In the genomic region with DNA sequence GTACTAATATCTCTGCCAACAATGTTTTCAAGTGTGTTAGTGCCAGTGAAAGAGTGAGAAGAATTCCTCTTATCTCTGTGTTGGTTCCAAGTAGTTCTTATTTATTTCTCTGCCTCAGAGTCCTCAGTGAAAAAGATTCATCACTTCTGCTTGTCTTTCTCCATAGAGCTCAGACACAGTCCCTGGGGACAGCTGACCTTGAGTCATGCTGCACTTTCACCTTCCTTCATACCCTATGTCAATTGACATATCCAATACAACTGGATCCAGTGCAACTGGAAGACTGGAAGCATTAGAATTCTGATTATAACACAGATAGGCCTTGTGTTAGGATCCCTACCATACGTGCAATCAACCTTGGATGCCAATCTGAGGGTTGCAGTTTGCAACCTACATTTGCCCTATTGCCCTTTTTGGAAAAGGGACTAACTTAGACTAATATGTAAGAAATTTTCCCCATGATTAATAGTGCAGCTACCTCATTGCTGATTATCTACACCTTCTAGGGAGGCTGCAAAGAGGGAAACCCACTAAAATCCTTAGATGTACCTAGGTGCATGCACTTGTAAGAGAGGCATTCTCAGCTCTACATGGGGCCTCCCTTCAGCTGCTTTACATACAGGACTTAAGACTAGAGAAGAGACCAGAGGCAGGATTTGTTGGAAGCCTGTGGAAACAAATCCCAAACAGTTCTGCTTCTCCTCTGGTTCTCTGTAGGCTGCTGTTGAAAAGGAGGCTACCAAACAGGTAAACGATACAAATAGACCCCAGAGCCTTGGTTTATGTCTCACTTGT, we compare ENCODE assay signal across 2 cellular contexts.
TF ChIP-seq lines count a peak whose summit lies in the region.

No MANE protein-coding gene starts in this region.

TF ChIP-seq in GM12878, 131 proteins besides CTCF, POLR2A, EP300 and RAD21:
- no peak for TF ChIP-seq DPF2 (IDR thresholded peaks at IDR 0.05)
- no peak for TF ChIP-seq RBBP5 (conservative IDR thresholded peaks at IDR 0.05)
- no peak for TF ChIP-seq ZNF622 (IDR thresholded peaks at IDR 0.05)
- no peak for TF ChIP-seq PAX5 (IDR thresholded peaks at IDR 0.05; ENCODE audit: borderline replicate concordance, low read depth, low read length)
- no peak for TF ChIP-seq NFIC (IDR thresholded peaks at IDR 0.05; ENCODE audit: low read depth, low read length)
- TF ChIP-seq, protein P1, sequence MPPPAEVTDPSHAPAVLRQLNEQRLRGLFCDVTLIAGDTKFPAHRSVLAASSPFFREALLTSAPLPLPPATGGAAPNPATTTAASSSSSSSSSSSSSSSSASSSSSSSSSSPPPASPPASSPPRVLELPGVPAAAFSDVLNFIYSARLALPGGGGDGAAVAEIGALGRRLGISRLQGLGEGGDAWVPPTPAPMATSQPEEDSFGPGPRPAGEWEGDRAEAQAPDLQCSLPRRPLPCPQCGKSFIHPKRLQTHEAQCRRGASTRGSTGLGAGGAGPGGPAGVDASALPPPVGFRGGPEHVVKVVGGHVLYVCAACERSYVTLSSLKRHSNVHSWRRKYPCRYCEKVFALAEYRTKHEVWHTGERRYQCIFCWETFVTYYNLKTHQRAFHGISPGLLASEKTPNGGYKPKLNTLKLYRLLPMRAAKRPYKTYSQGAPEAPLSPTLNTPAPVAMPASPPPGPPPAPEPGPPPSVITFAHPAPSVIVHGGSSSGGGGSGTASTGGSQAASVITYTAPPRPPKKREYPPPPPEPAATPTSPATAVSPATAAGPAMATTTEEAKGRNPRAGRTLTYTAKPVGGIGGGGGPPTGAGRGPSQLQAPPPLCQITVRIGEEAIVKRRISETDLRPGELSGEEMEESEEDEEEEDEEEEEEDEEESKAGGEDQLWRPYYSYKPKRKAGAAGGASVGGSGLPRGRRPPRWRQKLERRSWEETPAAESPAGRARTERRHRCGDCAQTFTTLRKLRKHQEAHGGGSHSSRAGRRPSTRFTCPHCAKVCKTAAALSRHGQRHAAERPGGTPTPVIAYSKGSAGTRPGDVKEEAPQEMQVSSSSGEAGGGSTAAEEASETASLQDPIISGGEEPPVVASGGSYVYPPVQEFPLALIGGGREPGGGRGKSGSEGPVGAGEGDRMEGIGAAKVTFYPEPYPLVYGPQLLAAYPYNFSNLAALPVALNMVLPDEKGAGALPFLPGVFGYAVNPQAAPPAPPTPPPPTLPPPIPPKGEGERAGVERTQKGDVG (CRISPR knock-in tag; IDR thresholded peaks at IDR 0.05), result no peak
- TF ChIP-seq, protein P2, sequence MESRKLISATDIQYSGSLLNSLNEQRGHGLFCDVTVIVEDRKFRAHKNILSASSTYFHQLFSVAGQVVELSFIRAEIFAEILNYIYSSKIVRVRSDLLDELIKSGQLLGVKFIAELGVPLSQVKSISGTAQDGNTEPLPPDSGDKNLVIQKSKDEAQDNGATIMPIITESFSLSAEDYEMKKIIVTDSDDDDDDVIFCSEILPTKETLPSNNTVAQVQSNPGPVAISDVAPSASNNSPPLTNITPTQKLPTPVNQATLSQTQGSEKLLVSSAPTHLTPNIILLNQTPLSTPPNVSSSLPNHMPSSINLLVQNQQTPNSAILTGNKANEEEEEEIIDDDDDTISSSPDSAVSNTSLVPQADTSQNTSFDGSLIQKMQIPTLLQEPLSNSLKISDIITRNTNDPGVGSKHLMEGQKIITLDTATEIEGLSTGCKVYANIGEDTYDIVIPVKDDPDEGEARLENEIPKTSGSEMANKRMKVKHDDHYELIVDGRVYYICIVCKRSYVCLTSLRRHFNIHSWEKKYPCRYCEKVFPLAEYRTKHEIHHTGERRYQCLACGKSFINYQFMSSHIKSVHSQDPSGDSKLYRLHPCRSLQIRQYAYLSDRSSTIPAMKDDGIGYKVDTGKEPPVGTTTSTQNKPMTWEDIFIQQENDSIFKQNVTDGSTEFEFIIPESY (IDR thresholded peaks at IDR 0.05), result no peak
- no peak for TF ChIP-seq CBFB (IDR thresholded peaks at IDR 0.05; ENCODE audit: low read depth)
- TF ChIP-seq, protein P3, sequence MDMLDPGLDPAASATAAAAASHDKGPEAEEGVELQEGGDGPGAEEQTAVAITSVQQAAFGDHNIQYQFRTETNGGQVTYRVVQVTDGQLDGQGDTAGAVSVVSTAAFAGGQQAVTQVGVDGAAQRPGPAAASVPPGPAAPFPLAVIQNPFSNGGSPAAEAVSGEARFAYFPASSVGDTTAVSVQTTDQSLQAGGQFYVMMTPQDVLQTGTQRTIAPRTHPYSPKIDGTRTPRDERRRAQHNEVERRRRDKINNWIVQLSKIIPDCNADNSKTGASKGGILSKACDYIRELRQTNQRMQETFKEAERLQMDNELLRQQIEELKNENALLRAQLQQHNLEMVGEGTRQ (IDR thresholded peaks at IDR 0.05; ENCODE audit: borderline replicate concordance, low read depth, low read length), result no peak
- TF ChIP-seq, protein P4, sequence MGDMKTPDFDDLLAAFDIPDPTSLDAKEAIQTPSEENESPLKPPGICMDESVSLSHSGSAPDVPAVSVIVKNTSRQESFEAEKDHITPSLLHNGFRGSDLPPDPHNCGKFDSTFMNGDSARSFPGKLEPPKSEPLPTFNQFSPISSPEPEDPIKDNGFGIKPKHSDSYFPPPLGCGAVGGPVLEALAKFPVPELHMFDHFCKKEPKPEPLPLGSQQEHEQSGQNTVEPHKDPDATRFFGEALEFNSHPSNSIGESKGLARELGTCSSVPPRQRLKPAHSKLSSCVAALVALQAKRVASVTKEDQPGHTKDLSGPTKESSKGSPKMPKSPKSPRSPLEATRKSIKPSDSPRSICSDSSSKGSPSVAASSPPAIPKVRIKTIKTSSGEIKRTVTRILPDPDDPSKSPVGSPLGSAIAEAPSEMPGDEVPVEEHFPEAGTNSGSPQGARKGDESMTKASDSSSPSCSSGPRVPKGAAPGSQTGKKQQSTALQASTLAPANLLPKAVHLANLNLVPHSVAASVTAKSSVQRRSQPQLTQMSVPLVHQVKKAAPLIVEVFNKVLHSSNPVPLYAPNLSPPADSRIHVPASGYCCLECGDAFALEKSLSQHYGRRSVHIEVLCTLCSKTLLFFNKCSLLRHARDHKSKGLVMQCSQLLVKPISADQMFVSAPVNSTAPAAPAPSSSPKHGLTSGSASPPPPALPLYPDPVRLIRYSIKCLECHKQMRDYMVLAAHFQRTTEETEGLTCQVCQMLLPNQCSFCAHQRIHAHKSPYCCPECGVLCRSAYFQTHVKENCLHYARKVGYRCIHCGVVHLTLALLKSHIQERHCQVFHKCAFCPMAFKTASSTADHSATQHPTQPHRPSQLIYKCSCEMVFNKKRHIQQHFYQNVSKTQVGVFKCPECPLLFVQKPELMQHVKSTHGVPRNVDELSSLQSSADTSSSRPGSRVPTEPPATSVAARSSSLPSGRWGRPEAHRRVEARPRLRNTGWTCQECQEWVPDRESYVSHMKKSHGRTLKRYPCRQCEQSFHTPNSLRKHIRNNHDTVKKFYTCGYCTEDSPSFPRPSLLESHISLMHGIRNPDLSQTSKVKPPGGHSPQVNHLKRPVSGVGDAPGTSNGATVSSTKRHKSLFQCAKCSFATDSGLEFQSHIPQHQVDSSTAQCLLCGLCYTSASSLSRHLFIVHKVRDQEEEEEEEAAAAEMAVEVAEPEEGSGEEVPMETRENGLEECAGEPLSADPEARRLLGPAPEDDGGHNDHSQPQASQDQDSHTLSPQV (IDR thresholded peaks at IDR 0.05), result no peak

TF ChIP-seq in HepG2, 621 proteins besides CTCF, POLR2A, EP300 and RAD21:
- no peak for TF ChIP-seq RBM22 (optimal IDR thresholded peaks at IDR 0.05; ENCODE audit: low read length)
- TF ChIP-seq ARNTL (CRISPR knock-in tag; IDR thresholded peaks at IDR 0.05), result no peak
- TF ChIP-seq, protein P5, sequence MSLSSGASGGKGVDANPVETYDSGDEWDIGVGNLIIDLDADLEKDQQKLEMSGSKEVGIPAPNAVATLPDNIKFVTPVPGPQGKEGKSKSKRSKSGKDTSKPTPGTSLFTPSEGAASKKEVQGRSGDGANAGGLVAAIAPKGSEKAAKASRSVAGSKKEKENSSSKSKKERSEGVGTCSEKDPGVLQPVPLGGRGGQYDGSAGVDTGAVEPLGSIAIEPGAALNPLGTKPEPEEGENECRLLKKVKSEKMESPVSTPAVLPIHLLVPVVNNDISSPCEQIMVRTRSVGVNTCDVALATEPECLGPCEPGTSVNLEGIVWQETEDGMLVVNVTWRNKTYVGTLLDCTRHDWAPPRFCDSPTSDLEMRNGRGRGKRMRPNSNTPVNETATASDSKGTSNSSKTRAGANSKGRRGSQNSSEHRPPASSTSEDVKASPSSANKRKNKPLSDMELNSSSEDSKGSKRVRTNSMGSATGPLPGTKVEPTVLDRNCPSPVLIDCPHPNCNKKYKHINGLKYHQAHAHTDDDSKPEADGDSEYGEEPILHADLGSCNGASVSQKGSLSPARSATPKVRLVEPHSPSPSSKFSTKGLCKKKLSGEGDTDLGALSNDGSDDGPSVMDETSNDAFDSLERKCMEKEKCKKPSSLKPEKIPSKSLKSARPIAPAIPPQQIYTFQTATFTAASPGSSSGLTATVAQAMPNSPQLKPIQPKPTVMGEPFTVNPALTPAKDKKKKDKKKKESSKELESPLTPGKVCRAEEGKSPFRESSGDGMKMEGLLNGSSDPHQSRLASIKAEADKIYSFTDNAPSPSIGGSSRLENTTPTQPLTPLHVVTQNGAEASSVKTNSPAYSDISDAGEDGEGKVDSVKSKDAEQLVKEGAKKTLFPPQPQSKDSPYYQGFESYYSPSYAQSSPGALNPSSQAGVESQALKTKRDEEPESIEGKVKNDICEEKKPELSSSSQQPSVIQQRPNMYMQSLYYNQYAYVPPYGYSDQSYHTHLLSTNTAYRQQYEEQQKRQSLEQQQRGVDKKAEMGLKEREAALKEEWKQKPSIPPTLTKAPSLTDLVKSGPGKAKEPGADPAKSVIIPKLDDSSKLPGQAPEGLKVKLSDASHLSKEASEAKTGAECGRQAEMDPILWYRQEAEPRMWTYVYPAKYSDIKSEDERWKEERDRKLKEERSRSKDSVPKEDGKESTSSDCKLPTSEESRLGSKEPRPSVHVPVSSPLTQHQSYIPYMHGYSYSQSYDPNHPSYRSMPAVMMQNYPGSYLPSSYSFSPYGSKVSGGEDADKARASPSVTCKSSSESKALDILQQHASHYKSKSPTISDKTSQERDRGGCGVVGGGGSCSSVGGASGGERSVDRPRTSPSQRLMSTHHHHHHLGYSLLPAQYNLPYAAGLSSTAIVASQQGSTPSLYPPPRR (CRISPR knock-in tag; IDR thresholded peaks at IDR 0.05; ENCODE audit: borderline replicate concordance), result no peak
- no peak for TF ChIP-seq ZNF335 (CRISPR knock-in tag; IDR thresholded peaks at IDR 0.05)
- no peak for TF ChIP-seq ZNF10 (CRISPR knock-in tag; IDR thresholded peaks at IDR 0.05; ENCODE audit: borderline replicate concordance, low read depth)
- TF ChIP-seq ZNF557 (CRISPR knock-in tag; IDR thresholded peaks at IDR 0.05), result no peak
